ENCODE assay signal across 10 cellular contexts in the genomic region with DNA sequence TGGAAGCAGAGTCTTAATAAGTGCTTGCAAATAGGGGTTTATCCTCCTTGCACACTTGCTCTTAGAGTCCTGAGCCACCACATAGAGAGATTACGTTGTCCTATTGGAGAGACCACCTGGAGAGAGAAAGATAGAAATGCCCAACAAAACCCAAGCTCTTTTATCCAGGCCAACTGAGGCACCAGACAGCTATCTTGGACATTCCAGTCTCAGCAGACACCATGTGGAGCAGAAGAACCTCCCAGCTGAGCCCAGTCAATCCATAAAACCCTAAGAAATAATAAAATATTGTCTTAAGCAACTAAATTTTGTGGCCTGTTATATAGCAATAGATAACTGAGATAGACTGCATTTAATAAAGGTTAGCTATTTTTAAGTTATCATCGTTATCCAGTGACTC.
"Had no signal": no experiment of that assay in that cellular context is flagged by ENCODE, and none has a peak within 500 bp of the region (broad histone marks: within the 10 kb centered on the region; RNA-seq: fewer than 3 reads in every experiment).

No MANE protein-coding gene starts in this region.

- H3K9ac ChIP-seq: GM23248 had no signal

- ATAC-seq: K562 had no signal

- FAIRE-seq: H1, H54, K562 had no signal

- DNase-seq: GM23248, H9, HCEC 1CT, HFFc6, IMR-90, KG1 had no signal

- H3K27ac ChIP-seq: GM23248, HL-60 had no signal

- H2AFZ ChIP-seq: GM23248 had no signal

- H3K4me3 ChIP-seq: GM23248, K562 had no signal
